8 cellular contexts compared by ENCODE assay signal in the genomic region with DNA sequence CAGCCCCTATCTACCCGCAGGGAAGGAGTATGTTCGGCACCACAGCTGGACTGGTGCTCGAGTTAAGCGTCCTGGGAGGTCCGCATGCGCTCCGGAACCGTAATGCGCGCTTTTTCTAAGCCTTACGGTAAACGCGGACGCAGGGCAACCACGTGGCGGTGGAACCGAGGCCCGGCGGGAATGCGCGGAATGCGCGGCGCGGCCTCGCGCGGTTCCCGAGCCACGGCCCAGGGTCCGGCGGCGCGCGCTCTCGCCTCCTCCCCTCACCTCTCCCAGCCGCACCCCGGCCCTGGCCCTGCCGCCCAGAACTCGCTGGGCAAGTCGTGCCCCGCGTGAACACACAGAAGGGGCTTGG. TPM values are rescaled to one million over a fixed set of nuclear protein-coding genes. Genes with fewer than 3 reads are reported as not detected.
DNase-seq lines count a peak whose midpoint lies in the region; ATAC-seq and TF ChIP-seq lines count a peak whose summit lies in the region.

No MANE protein-coding gene starts in this region.

- peak overlapping the region in 9 of 59 donors; percentile 5 to 49 (median 39) for H3K27ac ChIP-seq in dorsolateral prefrontal cortex
- no peak overlapping the region for H3K27ac ChIP-seq in right lobe of liver
- no peak overlapping the region for H3K27ac ChIP-seq in testis
- H3K27ac ChIP-seq in SJCRH30 = no peak overlapping the region

- peak; percentile 31 for TF ChIP-seq POLR2A in right lobe of liver (IDR thresholded peaks at IDR 0.05)
- no peak for TF ChIP-seq POLR2A in testis (IDR thresholded peaks at IDR 0.05)

- H3K4me1 ChIP-seq in right lobe of liver = peaks cover 0 to 51% (median 13%) of the 10 kb centered on the region in 4 donors
- peaks cover 19% of the 10 kb centered on the region for H3K4me1 ChIP-seq in testis
- no peaks in the 10 kb centered on the region; the same call in 1 of the 2 replicates for H3K4me1 ChIP-seq in SJCRH30

- peak overlapping the region; percentile 29 to 79 (median 55) for H3K4me3 ChIP-seq in dorsolateral prefrontal cortex
- H3K4me3 ChIP-seq in right lobe of liver = peak overlapping the region; percentile 17 to 46 (median 32)
- peak overlapping the region; percentile 33 to 61 for H3K4me3 ChIP-seq in testis
- H3K4me3 ChIP-seq in SJCRH30 = no peak overlapping the region

- 38% methylated on average over 21 of the region's 43 CpGs for WGBS in right lobe of liver (ENCODE audit: insufficient coverage, low coverage, low lambda C conversion rate, missing lambda C conversion rate)
- WGBS in testis, 2 donors = 2 to 3% methylated on average over 14 to 17 of the region's 43 CpGs

- H3K9me3 ChIP-seq in right lobe of liver = no peaks in the 10 kb centered on the region
- no peaks in the 10 kb centered on the region for H3K9me3 ChIP-seq in testis
- no peaks in the 10 kb centered on the region for H3K9me3 ChIP-seq in SJCRH30 (replicated peaks)

- peak in 2 of 56 donors; percentile 8 to 11 for TF ChIP-seq CTCF in dorsolateral prefrontal cortex (IDR thresholded peaks at IDR 0.05 in 54 of 56, conservative IDR thresholded peaks at IDR 0.05 in 2 of 56; ENCODE audit: low read depth in 1 of 56, partially characterized antibody in 56 of 56)
- TF ChIP-seq CTCF in right lobe of liver (IDR thresholded peaks at IDR 0.05) = no peak
- TF ChIP-seq CTCF in testis (IDR thresholded peaks at IDR 0.05) = no peak

- DNase-seq in 8988T (peak; percentile 89), HuH-7 (ENCODE audit: low spot score) (peak; percentile 91), dorsolateral prefrontal cortex (peak in 9 of 10 donors; percentile 21 to 73 (median 65)), right lobe of liver (peak; percentile 63 to 79 (median 79)), testis (peak; percentile 89), SJCRH30 (no peak)
- no peak for DNase-seq in activated effector memory CD4-positive, alpha-beta T cell treated with anti-CD3 and anti-CD28 coated beads, Interleukin-2, amount 50 U/mL, for 16 hours

- ATAC-seq in right lobe of liver = peak; percentile 24 to 47 (median 38)
- ATAC-seq in GM18498 (IDR thresholded peaks at IDR 0.05; ENCODE audit: unreplicated experiment) = no peak

- H3K36me3 ChIP-seq in right lobe of liver (no peaks in the 10 kb centered on the region), testis (ENCODE audit: low read depth, missing control alignments) (no peaks in the 10 kb centered on the region), SJCRH30 (no peaks in the 10 kb centered on the region)

- intact Hi-C loops in dorsolateral prefrontal cortex (cut with DNase I) (no loop called here), right lobe of liver (cut with DNase I) (loop anchor here in 1 of 2 donors (5.0 kb wide), 1 partner anchor 339 kb away; no protein-coding TSS in a partner anchor), testis (cut with DNase I; ENCODE audit: low total_unique reads) (loop anchor here (10.0 kb wide), 2 partner anchors 192 to 342 kb away; a partner anchor contains a TSS)

- peaks cover 3 to 75% (median 52%) of the 10 kb centered on the region in 45 donors for H3K27me3 ChIP-seq in dorsolateral prefrontal cortex
- no peaks in the 10 kb centered on the region for H3K27me3 ChIP-seq in right lobe of liver
- H3K27me3 ChIP-seq in testis = no peaks in the 10 kb centered on the region
- H3K27me3 ChIP-seq in SJCRH30 = no peaks in the 10 kb centered on the region

RNA-seq across cellular contexts. Expression of a gene that starts 4.5 kb away (rescaled TPM):
- total RNA-seq in dorsolateral prefrontal cortex = 10 to 100 TPM; 12.7 to 68.0 (median 31.1) TPM
- total RNA-seq in right lobe of liver = 100 to 1,000 TPM in 3 of 6 experiments, 10 to 100 TPM in 3; 67.0 to 283 (median 94.1) TPM
- 10 to 100 TPM in 1 of 2 donors, 1 to 10 TPM in 1; 8.8 to 13.7 TPM for total RNA-seq in testis
- 16.4 TPM for polyA plus RNA-seq in testis (ENCODE audit: insufficient read depth, low read depth, low replicate concordance)
- total RNA-seq in SJCRH30 (2014; rRNA removed; shearing (Covaris generic)) = 80.3 and 81.9 TPM in 2 replicates

RNA-seq across cellular contexts. Expression of a gene that starts 38.7 kb away (rescaled TPM):
- total RNA-seq in dorsolateral prefrontal cortex = 10 to 100 TPM; 33.4 to 74.6 (median 51.9) TPM
- total RNA-seq in right lobe of liver = 1 to 10 TPM; 4.1 to 7.9 (median 5.6) TPM
- total RNA-seq in testis = 10 to 100 TPM; 38.0 to 38.7 TPM
- polyA plus RNA-seq in testis (ENCODE audit: insufficient read depth, low read depth, low replicate concordance) = 27.0 TPM
- 19.4 and 22.3 TPM in 2 replicates for total RNA-seq in SJCRH30 (2014; rRNA removed; shearing (Covaris generic))

Comparison
In these comparisons a context has a peak if more than half of its experiments do, and no peak if none do; other contexts are left out.
1. DNase-seq: peak in 8988T (single experiment), HuH-7 (single experiment), dorsolateral prefrontal cortex (9 of 10), right lobe of liver (3 of 3) and testis (single experiment); none in activated effector memory CD4-positive, alpha-beta T cell treated with anti-CD3 and anti-CD28 coated beads, Interleukin-2, amount 50 U/mL, for 16 hours (single experiment) and SJCRH30 (0 of 2).